In the genomic region with DNA sequence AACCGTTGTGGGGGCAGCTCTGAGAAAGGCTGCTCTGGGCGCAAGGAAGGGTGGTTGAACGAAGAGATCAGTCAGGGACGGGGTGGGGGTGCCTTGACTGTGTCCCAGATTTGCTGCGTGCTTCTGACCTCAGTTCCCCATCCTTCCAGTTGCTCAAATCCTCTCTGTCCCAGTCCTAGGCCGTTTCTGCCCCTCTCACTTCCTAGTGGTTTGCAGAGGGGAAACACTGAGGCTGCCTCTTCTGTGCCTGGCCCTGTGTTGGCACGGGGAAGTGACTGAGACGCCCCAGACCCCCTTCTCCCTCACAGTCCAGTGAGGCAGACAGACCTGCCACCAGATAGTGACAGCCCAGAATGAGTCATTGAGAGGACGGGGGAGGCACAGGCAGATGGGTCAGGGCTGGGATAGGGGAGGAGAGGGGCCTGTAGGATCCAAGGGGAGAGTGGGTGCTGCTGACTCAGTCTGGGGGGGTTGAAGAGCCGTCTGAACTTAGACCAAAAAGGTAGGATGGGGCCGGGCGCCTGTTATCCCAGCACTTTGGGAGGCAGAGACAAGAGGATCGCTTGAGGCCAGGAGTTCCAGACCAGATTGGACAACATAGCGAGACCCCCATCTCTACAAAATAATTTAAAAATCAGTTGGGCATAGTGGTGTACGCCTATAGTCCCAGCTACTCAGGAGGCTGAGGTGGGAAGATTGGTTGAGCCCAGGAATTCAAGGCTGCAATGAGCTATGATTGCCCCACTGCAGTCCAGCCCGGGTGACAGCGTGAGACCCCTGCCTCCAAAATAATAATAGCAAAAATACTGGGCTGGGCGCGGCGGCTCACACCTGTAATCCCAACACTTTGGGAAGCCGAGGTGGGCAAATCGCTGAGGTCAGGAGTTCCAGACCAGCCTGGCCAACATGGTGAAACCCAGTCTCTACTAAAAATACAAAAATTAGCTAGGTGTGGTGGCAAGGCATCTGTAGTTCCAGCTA, we compare ENCODE assay signal across 8 cellular contexts. TPM values are rescaled to one million over a fixed set of nuclear protein-coding genes. Genes with fewer than 3 reads are reported as not detected.
A peak's percentile ranks its signal among the peaks of the same experiment; 100 is the strongest.
DNase-seq lines count a peak whose midpoint lies in the region; ATAC-seq and TF ChIP-seq lines count a peak whose summit lies in the region.

No MANE protein-coding gene starts in this region.

- H3K27ac Mint-ChIP-seq in CD8-positive, alpha-beta T cell, result peak overlapping the region; percentile 57

- H3K36me3 Mint-ChIP-seq in CD8-positive, alpha-beta T cell, result peaks cover 12% of the 10 kb centered on the region

- TF ChIP-seq CTCF in CD8-positive, alpha-beta T cell (IDR thresholded peaks at IDR 0.05), result no peak
- TF ChIP-seq CTCF in astrocyte of the spinal cord (IDR thresholded peaks at IDR 0.05; ENCODE audit: low read depth, low read length), result no peak

- CTCF ChIA-PET in CD8-positive, alpha-beta T cell (lab: Charles Lee), result interaction anchor here (0.6 to 5.8 kb wide), 21 partner anchors 8 to 485 kb away, joined by 3 to 46 read pairs (median 5); a partner anchor contains a TSS

- no peaks in the 10 kb centered on the region for H3K36me3 ChIP-seq in CD8-positive, alpha-beta T cell (ENCODE audit: insufficient read depth, low read length)
- H3K36me3 ChIP-seq in MG63, result peaks cover 25% of the 10 kb centered on the region

- H3K4me3 Mint-ChIP-seq in CD8-positive, alpha-beta T cell, result peak overlapping the region; percentile 87

- H3K4me1 ChIP-seq in CD8-positive, alpha-beta T cell (ENCODE audit: insufficient read depth, low read length), result peaks cover 11% of the 10 kb centered on the region

- POLR2A ChIA-PET in CD8-positive, alpha-beta T cell (lab: Charles Lee), result interaction anchor here (1.0 to 2.0 kb wide), 13 partner anchors 28 to 643 kb away, joined by 3 to 10 read pairs (median 4); a partner anchor contains a TSS

- H3K4me3 ChIP-seq in CD8-positive, alpha-beta T cell (ENCODE audit: low read depth, low read length), result peak overlapping the region; percentile 66
- peak overlapping the region; percentile 60 for H3K4me3 ChIP-seq in MG63
- peak overlapping the region; percentile 51 for H3K4me3 ChIP-seq in astrocyte of the spinal cord (ENCODE audit: low read depth, low read length)

- no peaks in the 10 kb centered on the region for H3K9me3 ChIP-seq in CD8-positive, alpha-beta T cell (ENCODE audit: low read length)
- no peaks in the 10 kb centered on the region for H3K9me3 ChIP-seq in MG63

- H3K4me1 Mint-ChIP-seq in CD8-positive, alpha-beta T cell (ENCODE audit: low read depth), result peaks cover 8% of the 10 kb centered on the region

- in situ Hi-C loops in astrocyte of the spinal cord (cut with HindIII; ENCODE audit: low sequenced_read_pairs), result no loop called here

- no peaks in the 10 kb centered on the region for H3K27me3 ChIP-seq in CD8-positive, alpha-beta T cell (ENCODE audit: insufficient read depth, low read length)
- H3K27me3 ChIP-seq in MG63, result no peaks in the 10 kb centered on the region

- intact Hi-C loops in CD8-positive, alpha-beta T cell (cut with DNase I, micrococcal nuclease), result loop anchor here (1.0 to 5.0 kb wide), 13 partner anchors 26 to 688 kb away; a partner anchor contains a TSS

- DNase-seq in CD8-positive, alpha-beta T cell, result no peak
- peak; percentile 49 for DNase-seq in MG63
- no peak for DNase-seq in astrocyte of the spinal cord (ENCODE audit: low read depth, low spot score)
- DNase-seq in kidney glomerular epithelial cell (lab: John Stamatoyannopoulos, UW), result peak; percentile 56
- no peak for DNase-seq in COLO829 (ENCODE audit: low spot score)

- peak overlapping the region; percentile 70 for H3K27ac ChIP-seq in CD8-positive, alpha-beta T cell (ENCODE audit: low read depth, low read length)
- H3K27ac ChIP-seq in temporal lobe (ENCODE audit: low read depth, low read length), result peak overlapping the region; percentile 61

- H3K27me3 Mint-ChIP-seq in CD8-positive, alpha-beta T cell (ENCODE audit: low read depth), result no peaks in the 10 kb centered on the region

- peak; percentile 12 for ATAC-seq in CD8-positive, alpha-beta T cell
- ATAC-seq in GM18868 (IDR thresholded peaks at IDR 0.05; ENCODE audit: unreplicated experiment) (no peak), HG02973 (IDR thresholded peaks at IDR 0.05; ENCODE audit: unreplicated experiment) (no peak)

- H3K9me3 Mint-ChIP-seq in CD8-positive, alpha-beta T cell, result peaks cover 3% of the 10 kb centered on the region

RNA-seq across cellular contexts. Expression of a gene that starts 26.4 kb away (rescaled TPM):
- 1 to 10 TPM; 3.5 to 4.3 TPM for total RNA-seq in CD8-positive, alpha-beta T cell
- total RNA-seq in MG63 (2014; rRNA removed; shearing (Covaris generic); ENCODE audit: low replicate concordance), result 42.1 and 42.8 TPM in 2 replicates
- 31.2 TPM for total RNA-seq in temporal lobe

RNA-seq across cellular contexts. Expression of a gene that starts 52.7 kb away (rescaled TPM):
- total RNA-seq in CD8-positive, alpha-beta T cell, result 10 to 100 TPM; 14.0 to 14.2 TPM
- 44.6 and 462 TPM in 2 replicates for total RNA-seq in MG63 (2014; rRNA removed; shearing (Covaris generic); ENCODE audit: low replicate concordance)
- total RNA-seq in temporal lobe, result 28.8 TPM

RNA-seq across cellular contexts. Expression of a gene that starts 52.9 kb away (rescaled TPM):
- 1 to 10 TPM; 5.9 to 6.4 TPM for total RNA-seq in CD8-positive, alpha-beta T cell
- 22.3 and 23.8 TPM in 2 replicates for total RNA-seq in MG63 (2014; rRNA removed; shearing (Covaris generic); ENCODE audit: low replicate concordance)
- total RNA-seq in temporal lobe, result 7.4 TPM

Comparison
In these comparisons a context has a peak if more than half of its experiments do, and no peak if none do; other contexts are left out.
1. DNase-seq: peak in MG63 (single experiment) and kidney glomerular epithelial cell (single experiment); none in CD8-positive, alpha-beta T cell (0 of 7), astrocyte of the spinal cord (single experiment) and COLO829 (single experiment).
2. Peak in every context shown above with its lines, with median percentiles within 50 percentile points of each other: H3K4me3 ChIP-seq.